Comparison of ENCODE assay signal across 10 cellular contexts in genomic region chr15:60255390-60255789, GRCh38.
DNase-seq lines count a peak whose midpoint lies in the region; ATAC-seq and TF ChIP-seq lines count a peak whose summit lies in the region.
"Had no signal": no experiment of that assay in that cellular context is flagged by ENCODE, and none has a peak within 500 bp of the region (broad histone marks: within the 10 kb centered on the region; RNA-seq: fewer than 3 reads in every experiment).

No MANE protein-coding gene starts in this region.

- no peaks in the 10 kb centered on the region for H3K9me3 ChIP-seq in endodermal cell (ENCODE audit: control insufficient read depth, low read length)

- H3K27ac Mint-ChIP-seq in endodermal cell (no peak overlapping the region), immature natural killer cell (no peak overlapping the region)
- H3K27ac Mint-ChIP-seq: activated B cell treated with CpG ODN at 0.5 μM for 24 hours had no signal

- peaks cover 29% of the 10 kb centered on the region for H3K27me3 Mint-ChIP-seq in activated T-cell treated with anti-CD3 and anti-CD28 coated beads, Interleukin-2, amount 50 U/mL, for 4 hours (ENCODE audit: low read depth)
- H3K27me3 Mint-ChIP-seq in endodermal cell (ENCODE audit: insufficient read depth) (peaks cover 56% of the 10 kb centered on the region), immature natural killer cell (ENCODE audit: low read depth in 3 of 3) (peaks cover 0 to 13% (median 5%) of the 10 kb centered on the region in 3 donors)

- no peak overlapping the region for H3K4me3 Mint-ChIP-seq in activated T-cell treated with anti-CD3 and anti-CD28 coated beads, Interleukin-2, amount 50 U/mL, for 4 hours
- no peak overlapping the region for H3K4me3 Mint-ChIP-seq in endodermal cell
- H3K4me3 Mint-ChIP-seq in immature natural killer cell: no peak overlapping the region
- H3K4me3 Mint-ChIP-seq: activated B cell treated with CpG ODN at 0.5 μM for 24 hours had no signal

- H3K27ac ChIP-seq in endodermal cell (ENCODE audit: low read depth, low read length): no peak overlapping the region

- H3K36me3 Mint-ChIP-seq in activated T-cell treated with anti-CD3 and anti-CD28 coated beads, Interleukin-2, amount 50 U/mL, for 4 hours (ENCODE audit: insufficient read depth): no peaks in the 10 kb centered on the region
- H3K36me3 Mint-ChIP-seq in endodermal cell (ENCODE audit: low read depth) (no peaks in the 10 kb centered on the region), immature natural killer cell (no peaks in the 10 kb centered on the region)

- WGBS in endodermal cell (ENCODE audit: insufficient coverage in 1 of 2, insufficient read length in 1 of 2), 2 experiments: 91 to 100% methylated on average over 2 of the region's 2 CpGs

- H3K4me1 Mint-ChIP-seq in activated T-cell treated with anti-CD3 and anti-CD28 coated beads, Interleukin-2, amount 50 U/mL, for 4 hours (ENCODE audit: low read depth): no peaks in the 10 kb centered on the region
- peaks cover 8% of the 10 kb centered on the region for H3K4me1 Mint-ChIP-seq in endodermal cell
- H3K4me1 Mint-ChIP-seq in immature natural killer cell: no peaks in the 10 kb centered on the region
- H3K4me1 Mint-ChIP-seq: activated B cell treated with CpG ODN at 0.5 μM for 24 hours had no signal

- no peak for DNase-seq in activated T-cell treated with anti-CD3 and anti-CD28 coated beads, Interleukin-2, amount 50 U/mL, for 4 hours
- DNase-seq in activated T-cell treated with anti-CD3 and anti-CD28 coated beads, Interleukin-2, amount 50 U/mL, for 1 hour: no peak
- DNase-seq in RPMI7951 (ENCODE audit: low read depth) (peak; percentile 62), medulla oblongata (ENCODE audit: extremely low spot score) (peak; percentile 5), endodermal cell (no peak), immature natural killer cell (no peak), NCI-H2227 (lab: John Stamatoyannopoulos, UW; ENCODE audit: unreplicated experiment) (no peak)
- DNase-seq: activated B cell treated with CpG ODN at 0.5 μM for 24 hours had no signal

- H3K36me3 ChIP-seq in endodermal cell (ENCODE audit: control insufficient read depth, insufficient read depth, low read length): no peaks in the 10 kb centered on the region

- no peak overlapping the region for H3K9ac ChIP-seq in endodermal cell (ENCODE audit: extremely low read depth, low read length, poor library complexity, severe bottlenecking)

- TF ChIP-seq CTCF in endodermal cell (conservative IDR thresholded peaks at IDR 0.05): no peak

- ATAC-seq in activated T-cell treated with anti-CD3 and anti-CD28 coated beads, Interleukin-2, amount 50 U/mL, for 4 hours: peak; percentile 95
- peak; percentile 90 for ATAC-seq in HG02885 (IDR thresholded peaks at IDR 0.05; ENCODE audit: poor library complexity, unreplicated experiment)

- peaks cover 52% of the 10 kb centered on the region for H3K27me3 ChIP-seq in endodermal cell (ENCODE audit: control insufficient read depth, insufficient read depth, low read length, poor library complexity, severe bottlenecking)

- no peaks in the 10 kb centered on the region for H3K4me1 ChIP-seq in endodermal cell (ENCODE audit: control insufficient read depth, insufficient read depth, low read length)
- H3K4me1 ChIP-seq: Caco-2 had no signal

- H3K9me3 Mint-ChIP-seq in activated T-cell treated with anti-CD3 and anti-CD28 coated beads, Interleukin-2, amount 50 U/mL, for 4 hours: no peaks in the 10 kb centered on the region
- H3K9me3 Mint-ChIP-seq in endodermal cell (no peaks in the 10 kb centered on the region), immature natural killer cell (no peaks in the 10 kb centered on the region)
- H3K9me3 Mint-ChIP-seq: activated B cell treated with CpG ODN at 0.5 μM for 24 hours had no signal

- H3K4me3 ChIP-seq in endodermal cell (ENCODE audit: low read length): no peak overlapping the region

Comparison
In these comparisons a context has a peak if more than half of its experiments do, and no peak if none do; other contexts are left out.
1. DNase-seq: peak in RPMI7951 (single experiment) and medulla oblongata (single experiment); none in activated T-cell treated with anti-CD3 and anti-CD28 coated beads, Interleukin-2, amount 50 U/mL, for 4 hours (single experiment), activated T-cell treated with anti-CD3 and anti-CD28 coated beads, Interleukin-2, amount 50 U/mL, for 1 hour (single experiment), endodermal cell (single experiment), immature natural killer cell (0 of 3) and NCI-H2227 (single experiment).